ENCODE assay signal across 27 cellular contexts in the genomic region with DNA sequence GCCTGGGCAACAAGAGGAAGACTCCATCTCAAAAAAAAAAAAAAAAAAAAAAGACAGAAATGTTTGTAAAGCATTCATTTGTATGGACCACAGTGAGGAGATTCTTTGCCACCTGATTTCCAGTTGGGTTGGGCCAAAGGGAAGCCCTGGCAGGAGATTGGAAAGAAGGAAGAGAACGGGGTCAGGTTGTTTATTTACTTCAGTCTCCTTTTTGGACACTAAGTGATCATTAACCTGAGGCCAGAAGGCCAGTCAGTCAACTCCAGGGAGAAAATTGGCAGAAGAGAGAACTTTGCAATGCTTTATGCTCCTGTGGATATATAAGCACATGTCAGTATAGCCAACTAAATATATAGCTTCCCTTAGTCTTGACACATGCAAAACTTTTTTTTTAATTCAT.
"Had no signal": no experiment of that assay in that cellular context is flagged by ENCODE, and none has a peak within 500 bp of the region (broad histone marks: within the 10 kb centered on the region; RNA-seq: fewer than 3 reads in every experiment).

No MANE protein-coding gene starts in this region.

- H3K4me2 ChIP-seq: neural progenitor cell, smooth muscle cell had no signal

- DNase-seq: hippocampal formation; left lung; lower lobe of right lung; mammary epithelial cell; mesenchymal stem cell; natural killer cell; nephron progenitor cell; occipital lobe; psoas muscle; right lobe of liver; stimulated activated CD4-positive, alpha-beta T cell treated with anti-CD3 and anti-CD28 coated beads, Interleukin-1b, Interleukin-23, amount 100 ng/mL, for 48 hours; stimulated activated CD4-positive, alpha-beta T cell treated with anti-CD3 and anti-CD28 coated beads, Interleukin-2, amount 100 ng/mL, for 48 hours; stimulated activated CD4-positive, alpha-beta T cell treated with anti-CD3 and anti-CD28 coated beads, Interleukin-4, amount 100 ng/mL, for 4 hours; stimulated activated CD8-positive, alpha-beta memory T cell treated with anti-CD3 and anti-CD28 coated beads, Interleukin-4, amount 100 ng/mL, for 48 hours; stimulated activated naive CD4-positive, alpha-beta T cell treated with Interleukin-2 at 50 U/mL for 16 hours; stimulated activated naive CD8-positive, alpha-beta T cell treated with anti-CD3 and anti-CD28 coated beads, Interleukin-15, amount 100 ng/mL, for 72 hours; substantia nigra; upper lobe of left lung had no signal

- H3K4me1 Mint-ChIP-seq: natural killer cell; neural progenitor cell; stimulated activated memory B cell treated with anti-CD40 and anti-IgM and Interleukin-4, amounts not matched to agents 10 μg/mL and 1 μg/mL and 100 μg/mL, for 72 hours; stimulated activated naive CD8-positive, alpha-beta T cell treated with anti-CD3 and anti-CD28 coated beads, Interleukin-15, amount 100 ng/mL, for 72 hours had no signal

- H3K27ac Mint-ChIP-seq: natural killer cell; nephron progenitor cell; neural progenitor cell; stimulated activated memory B cell treated with anti-CD40 and anti-IgM and Interleukin-4, amounts not matched to agents 10 μg/mL and 1 μg/mL and 100 μg/mL, for 72 hours; stimulated activated naive CD8-positive, alpha-beta T cell treated with anti-CD3 and anti-CD28 coated beads, Interleukin-15, amount 100 ng/mL, for 72 hours had no signal

- H3K27me3 ChIP-seq: left lung, neural progenitor cell, neutrophil, right atrium auricular region, right lobe of liver, tibial nerve, upper lobe of left lung, vagina had no signal

- H3K36me3 Mint-ChIP-seq: natural killer cell; neural progenitor cell; stimulated activated memory B cell treated with anti-CD40 and anti-IgM and Interleukin-4, amounts not matched to agents 10 μg/mL and 1 μg/mL and 100 μg/mL, for 72 hours had no signal

- H3K27ac ChIP-seq: left lung, lower lobe of right lung, neural progenitor cell, neutrophil, parathyroid adenoma, psoas muscle, right atrium auricular region, right lobe of liver, tibial nerve, upper lobe of left lung, vagina had no signal

- H2AFZ ChIP-seq: neural progenitor cell, parathyroid adenoma had no signal

- H3K9me3 ChIP-seq: left lung, lower lobe of right lung, neutrophil, psoas muscle, right atrium auricular region, right lobe of liver, tibial nerve, upper lobe of left lung, vagina had no signal

- FAIRE-seq: keratinocyte had no signal

- H3K4me1 ChIP-seq: left lung, lower lobe of right lung, neural progenitor cell, parathyroid adenoma, psoas muscle, right atrium auricular region, right lobe of liver, tibial nerve, upper lobe of left lung, vagina had no signal

- H3K36me3 ChIP-seq: left lung, lower lobe of right lung, neural progenitor cell, neutrophil, right atrium auricular region, right lobe of liver, tibial nerve, upper lobe of left lung, vagina had no signal

- H3K4me3 ChIP-seq: left lung, lower lobe of right lung, neural progenitor cell, psoas muscle, right atrium auricular region, right lobe of liver, smooth muscle cell, tibial nerve, upper lobe of left lung, vagina had no signal

- H3K79me2 ChIP-seq: parathyroid adenoma had no signal

- H3K4me3 Mint-ChIP-seq: natural killer cell; nephron progenitor cell; neural progenitor cell; stimulated activated memory B cell treated with anti-CD40 and anti-IgM and Interleukin-4, amounts not matched to agents 10 μg/mL and 1 μg/mL and 100 μg/mL, for 72 hours; stimulated activated naive CD8-positive, alpha-beta T cell treated with anti-CD3 and anti-CD28 coated beads, Interleukin-15, amount 100 ng/mL, for 72 hours had no signal

- H3K9me3 Mint-ChIP-seq: natural killer cell; nephron progenitor cell; neural progenitor cell; stimulated activated memory B cell treated with anti-CD40 and anti-IgM and Interleukin-4, amounts not matched to agents 10 μg/mL and 1 μg/mL and 100 μg/mL, for 72 hours; stimulated activated naive CD8-positive, alpha-beta T cell treated with anti-CD3 and anti-CD28 coated beads, Interleukin-15, amount 100 ng/mL, for 72 hours had no signal

- H3K9ac ChIP-seq: neural progenitor cell, parathyroid adenoma had no signal

- ATAC-seq: left lung; lower lobe of right lung; natural killer cell; psoas muscle; stimulated activated memory B cell treated with anti-CD40 and anti-IgM and Interleukin-4, amounts not matched to agents 10 μg/mL and 1 μg/mL and 100 μg/mL, for 72 hours; stimulated activated naive CD8-positive, alpha-beta T cell treated with anti-CD3 and anti-CD28 coated beads, Interleukin-15, amount 100 ng/mL, for 72 hours had no signal
